ENCODE assay signal across 1 cellular context in genomic region chr20:16479666-16480065, GRCh38.
TF ChIP-seq lines count a peak whose summit lies in the region.

No MANE protein-coding gene starts in this region.

TF ChIP-seq in HepG2, 621 proteins besides CTCF, POLR2A, EP300 and RAD21 (continued from another document and continues in another):
- no peak for TF ChIP-seq GMEB2 (CRISPR knock-in tag; IDR thresholded peaks at IDR 0.05; ENCODE audit: low read depth)
- no peak for TF ChIP-seq ADNP (CRISPR knock-in tag; IDR thresholded peaks at IDR 0.05)
- no peak for TF ChIP-seq FOXP1 (IDR thresholded peaks at IDR 0.05)
- peak; percentile 21; the same call in 1 of the 2 replicates for TF ChIP-seq FOXP1 (CRISPR knock-in tag; IDR thresholded peaks at IDR 0.05)
- TF ChIP-seq ZBTB42 (CRISPR knock-in tag; IDR thresholded peaks at IDR 0.05), result no peak
- no peak for TF ChIP-seq NFE2L1 (CRISPR knock-in tag; IDR thresholded peaks at IDR 0.05; ENCODE audit: borderline replicate concordance)
- TF ChIP-seq FOXO1 (CRISPR knock-in tag; IDR thresholded peaks at IDR 0.05), result no peak
- no peak for TF ChIP-seq HHEX (CRISPR knock-in tag; IDR thresholded peaks at IDR 0.05)
- TF ChIP-seq ZNF891 (CRISPR knock-in tag; IDR thresholded peaks at IDR 0.05), result no peak
- TF ChIP-seq ZNF232 (CRISPR knock-in tag; IDR thresholded peaks at IDR 0.05; ENCODE audit: borderline replicate concordance), result no peak
- no peak for TF ChIP-seq ZNF280B (CRISPR knock-in tag; IDR thresholded peaks at IDR 0.05; ENCODE audit: borderline replicate concordance)
- peak; percentile 35; the same call in 1 of the 2 replicates for TF ChIP-seq TFE3 (CRISPR knock-in tag; IDR thresholded peaks at IDR 0.05)
- no peak for TF ChIP-seq ZNF710 (CRISPR knock-in tag; IDR thresholded peaks at IDR 0.05; ENCODE audit: borderline replicate concordance)
- TF ChIP-seq FOXP4 (CRISPR knock-in tag; IDR thresholded peaks at IDR 0.05), result no peak
- TF ChIP-seq TMF1 (CRISPR knock-in tag; IDR thresholded peaks at IDR 0.05; ENCODE audit: low read depth), result no peak
- peak; percentile 88 for TF ChIP-seq SKI (IDR thresholded peaks at IDR 0.05; ENCODE audit: partially characterized antibody)
- TF ChIP-seq SOX5 (CRISPR knock-in tag; IDR thresholded peaks at IDR 0.05; ENCODE audit: borderline replicate concordance), result peak; percentile 48; the same call in 1 of the 2 replicates
- TF ChIP-seq MAX (IDR thresholded peaks at IDR 0.05), result peak; percentile 45; the same call in 1 of the 2 replicates
- TF ChIP-seq CREB3 (CRISPR knock-in tag; IDR thresholded peaks at IDR 0.05), result no peak
- TF ChIP-seq FOXA1 (IDR thresholded peaks at IDR 0.05), result no peak
- TF ChIP-seq FOXA1 (CRISPR knock-in tag; IDR thresholded peaks at IDR 0.05), result 0 out of 2 replicates have a peak, but pooled peaks have one; percentile 28
- TF ChIP-seq NR2F1 (CRISPR knock-in tag; IDR thresholded peaks at IDR 0.05), result no peak
- TF ChIP-seq PAF1 (CRISPR knock-in tag; IDR thresholded peaks at IDR 0.05), result no peak
- TF ChIP-seq PRDM10 (CRISPR knock-in tag; IDR thresholded peaks at IDR 0.05; ENCODE audit: low read depth), result peak; percentile 89
- no peak for TF ChIP-seq POLR2AphosphoS2 (IDR thresholded peaks at IDR 0.05; ENCODE audit: low read depth, low read length)
- TF ChIP-seq ZNF235 (CRISPR knock-in tag; IDR thresholded peaks at IDR 0.05; ENCODE audit: borderline replicate concordance), result no peak
- no peak for TF ChIP-seq FOSL1 (CRISPR knock-in tag; IDR thresholded peaks at IDR 0.05; ENCODE audit: borderline replicate concordance)
- TF ChIP-seq SOX13 (IDR thresholded peaks at IDR 0.05), result no peak
- TF ChIP-seq SOX13 (CRISPR knock-in tag; conservative IDR thresholded peaks at IDR 0.05 in 1 of 2, IDR thresholded peaks at IDR 0.05 in 1 of 2), result peak in 1 of 2 experiments; percentile 16; a peak in 1 of 4 replicates
- TF ChIP-seq ATAD3A (CRISPR knock-in tag; IDR thresholded peaks at IDR 0.05), result no peak
- TF ChIP-seq DPF2 (CRISPR knock-in tag; IDR thresholded peaks at IDR 0.05; ENCODE audit: borderline replicate concordance, low read depth), result no peak
- peak; percentile 16; the same call in 1 of the 2 replicates for TF ChIP-seq FOXA3 (CRISPR knock-in tag; IDR thresholded peaks at IDR 0.05)
- TF ChIP-seq MNT (IDR thresholded peaks at IDR 0.05), result peak; percentile 43; the same call in 1 of the 2 replicates
- TF ChIP-seq ZFY (CRISPR knock-in tag; IDR thresholded peaks at IDR 0.05), result no peak
- TF ChIP-seq XBP1 (CRISPR knock-in tag; IDR thresholded peaks at IDR 0.05), result no peak
- TF ChIP-seq PBX2 (CRISPR knock-in tag; IDR thresholded peaks at IDR 0.05), result no peak
